1 cellular context compared by ENCODE assay signal in the genomic region with DNA sequence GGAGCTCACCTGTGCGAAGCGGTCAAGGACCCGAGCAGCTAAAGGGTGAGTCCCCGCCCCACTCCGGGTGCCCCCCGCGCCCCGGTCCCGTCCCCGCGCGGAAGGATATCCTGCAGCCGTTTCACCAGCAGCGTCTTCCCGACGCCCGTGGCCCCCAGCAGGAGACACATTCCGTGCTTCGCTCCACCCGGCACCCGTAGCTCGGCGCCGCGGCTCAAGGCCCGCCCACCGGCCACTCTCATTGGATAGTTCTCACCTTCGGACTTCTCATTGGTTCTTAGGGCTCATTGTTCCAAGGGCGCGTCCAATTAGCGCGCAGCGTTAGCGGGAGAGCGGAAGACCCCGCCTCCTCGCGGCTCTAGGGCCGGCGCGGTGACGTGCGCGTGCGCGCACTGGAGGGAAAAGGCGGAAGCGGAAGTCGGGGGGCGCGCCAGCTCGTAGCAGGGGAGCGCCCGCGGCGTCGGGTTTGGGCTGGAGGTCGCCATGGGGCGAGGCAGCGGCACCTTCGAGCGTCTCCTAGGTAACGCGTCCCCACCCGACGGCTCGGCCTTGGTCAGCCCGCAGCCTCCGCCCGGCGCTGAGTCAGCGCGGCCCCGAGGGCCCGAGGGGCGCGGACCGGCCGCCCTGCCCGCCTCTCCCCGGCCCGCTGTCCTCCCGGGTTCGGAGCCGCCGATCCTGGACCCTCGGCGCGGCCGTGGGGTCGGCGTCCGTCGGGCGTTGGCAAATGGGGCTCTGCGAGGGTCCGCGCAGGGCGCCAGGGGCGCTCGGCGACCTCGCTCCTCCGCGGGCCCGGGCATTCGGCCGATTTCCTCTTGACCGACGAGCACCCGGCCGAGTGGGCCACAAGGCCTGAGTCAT.
TF ChIP-seq lines count a peak whose summit lies in the region.

Gene ARL16 (minus strand): TSS at position 214 of the 858 bp plus-strand sequence. CDS start 44 bp downstream, at position 170.
Gene HGS (plus strand): TSS at position 428 of the 858 bp plus-strand sequence. CDS start 56 bp downstream, at position 484.

TF ChIP-seq in SK-N-SH, 30 proteins besides CTCF, POLR2A, EP300 and RAD21 (continued from another document):
- TF ChIP-seq, protein P1, sequence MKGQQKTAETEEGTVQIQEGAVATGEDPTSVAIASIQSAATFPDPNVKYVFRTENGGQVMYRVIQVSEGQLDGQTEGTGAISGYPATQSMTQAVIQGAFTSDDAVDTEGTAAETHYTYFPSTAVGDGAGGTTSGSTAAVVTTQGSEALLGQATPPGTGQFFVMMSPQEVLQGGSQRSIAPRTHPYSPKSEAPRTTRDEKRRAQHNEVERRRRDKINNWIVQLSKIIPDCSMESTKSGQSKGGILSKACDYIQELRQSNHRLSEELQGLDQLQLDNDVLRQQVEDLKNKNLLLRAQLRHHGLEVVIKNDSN (IDR thresholded peaks at IDR 0.05; ENCODE audit: borderline replicate concordance, low read depth) = no peak; the same call in 1 of the 2 replicates
- TF ChIP-seq, protein P2, sequence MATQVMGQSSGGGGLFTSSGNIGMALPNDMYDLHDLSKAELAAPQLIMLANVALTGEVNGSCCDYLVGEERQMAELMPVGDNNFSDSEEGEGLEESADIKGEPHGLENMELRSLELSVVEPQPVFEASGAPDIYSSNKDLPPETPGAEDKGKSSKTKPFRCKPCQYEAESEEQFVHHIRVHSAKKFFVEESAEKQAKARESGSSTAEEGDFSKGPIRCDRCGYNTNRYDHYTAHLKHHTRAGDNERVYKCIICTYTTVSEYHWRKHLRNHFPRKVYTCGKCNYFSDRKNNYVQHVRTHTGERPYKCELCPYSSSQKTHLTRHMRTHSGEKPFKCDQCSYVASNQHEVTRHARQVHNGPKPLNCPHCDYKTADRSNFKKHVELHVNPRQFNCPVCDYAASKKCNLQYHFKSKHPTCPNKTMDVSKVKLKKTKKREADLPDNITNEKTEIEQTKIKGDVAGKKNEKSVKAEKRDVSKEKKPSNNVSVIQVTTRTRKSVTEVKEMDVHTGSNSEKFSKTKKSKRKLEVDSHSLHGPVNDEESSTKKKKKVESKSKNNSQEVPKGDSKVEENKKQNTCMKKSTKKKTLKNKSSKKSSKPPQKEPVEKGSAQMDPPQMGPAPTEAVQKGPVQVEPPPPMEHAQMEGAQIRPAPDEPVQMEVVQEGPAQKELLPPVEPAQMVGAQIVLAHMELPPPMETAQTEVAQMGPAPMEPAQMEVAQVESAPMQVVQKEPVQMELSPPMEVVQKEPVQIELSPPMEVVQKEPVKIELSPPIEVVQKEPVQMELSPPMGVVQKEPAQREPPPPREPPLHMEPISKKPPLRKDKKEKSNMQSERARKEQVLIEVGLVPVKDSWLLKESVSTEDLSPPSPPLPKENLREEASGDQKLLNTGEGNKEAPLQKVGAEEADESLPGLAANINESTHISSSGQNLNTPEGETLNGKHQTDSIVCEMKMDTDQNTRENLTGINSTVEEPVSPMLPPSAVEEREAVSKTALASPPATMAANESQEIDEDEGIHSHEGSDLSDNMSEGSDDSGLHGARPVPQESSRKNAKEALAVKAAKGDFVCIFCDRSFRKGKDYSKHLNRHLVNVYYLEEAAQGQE (IDR thresholded peaks at IDR 0.05; ENCODE audit: low read depth, low read length) = peak; percentile 62; the same call in 1 of the 2 replicates
- no peak for TF ChIP-seq FOXM1 (IDR thresholded peaks at IDR 0.05; ENCODE audit: low read depth)
- peak; percentile 92 for TF ChIP-seq MXI1 (IDR thresholded peaks at IDR 0.05; ENCODE audit: low read depth, low read length)
- peak; percentile 59; the same call in 1 of the 2 replicates for TF ChIP-seq ZBTB33 (IDR thresholded peaks at IDR 0.05; ENCODE audit: borderline replicate concordance, low read depth)
- TF ChIP-seq POLR2AphosphoS5 (IDR thresholded peaks at IDR 0.05; ENCODE audit: low read depth, low read length) = peak; percentile 72
- peak; percentile 96 for TF ChIP-seq CHD2 (IDR thresholded peaks at IDR 0.05; ENCODE audit: low read length, partially characterized antibody)
- TF ChIP-seq USF2 (IDR thresholded peaks at IDR 0.05; ENCODE audit: borderline replicate concordance, low read depth, low read length) = no peak
- TF ChIP-seq YY1 (IDR thresholded peaks at IDR 0.05; ENCODE audit: low read depth) = 0 out of 2 replicates have a peak, but pooled peaks have one; percentile 67
- no peak; the same call in 1 of the 2 replicates for TF ChIP-seq JUND (IDR thresholded peaks at IDR 0.05)
- no peak for TF ChIP-seq FOSL2 (IDR thresholded peaks at IDR 0.05; ENCODE audit: borderline replicate concordance, low read depth)
- TF ChIP-seq RXRA (IDR thresholded peaks at IDR 0.05; ENCODE audit: borderline replicate concordance, low read depth) = no peak; the same call in 1 of the 2 replicates
